In the genomic region with DNA sequence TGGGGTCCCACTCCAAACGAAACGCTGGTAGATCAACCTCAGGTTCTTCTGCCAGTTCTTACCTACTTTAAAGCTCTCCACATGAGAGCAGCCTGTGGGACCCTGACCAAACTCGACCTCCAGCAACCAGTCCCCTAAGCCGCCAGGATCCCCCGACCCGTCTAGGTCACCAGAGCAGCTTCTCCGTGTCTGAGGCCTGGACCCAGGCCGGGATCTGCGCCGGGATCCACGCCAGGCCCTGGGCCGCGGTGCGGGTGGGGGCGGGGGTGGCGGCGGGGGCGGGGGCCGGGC, we compare ENCODE assay signal across 8 cellular contexts. TPM values are rescaled to one million over a fixed set of nuclear protein-coding genes. Genes with fewer than 3 reads are reported as not detected.
DNase-seq lines count a peak whose midpoint lies in the region; ATAC-seq, FAIRE-seq and TF ChIP-seq lines count a peak whose summit lies in the region.

No MANE protein-coding gene starts in this region.

- CTCF ChIA-PET in endothelial cell of umbilical vein (lab: Charles Lee), result interaction anchor here (1.1 to 2.0 kb wide), 5 partner anchors 62 to 761 kb away, joined by 3 to 32 read pairs (median 4); a partner anchor contains a TSS

- no peaks in the 10 kb centered on the region for H3K9me1 ChIP-seq in endothelial cell of umbilical vein (replicated peaks; ENCODE audit: control insufficient read depth, extremely low read depth, insufficient read depth, low read length)

- H2AFZ ChIP-seq in endothelial cell of umbilical vein (ENCODE audit: low read depth, low read length), result peak overlapping the region; percentile 77

- POLR2A ChIA-PET in endothelial cell of umbilical vein (lab: Charles Lee), result interaction anchor here (1.3 kb wide), 1 partner anchor 36 kb away, joined by 4 read pairs; a partner anchor contains a TSS

- no peaks in the 10 kb centered on the region for H3K79me2 ChIP-seq in endothelial cell of umbilical vein (ENCODE audit: control insufficient read depth, insufficient read depth, low read length)

- peaks cover 2% of the 10 kb centered on the region for H3K4me1 ChIP-seq in endothelial cell of umbilical vein (ENCODE audit: control insufficient read depth, extremely low read depth, insufficient read depth, low read length)

- no peaks in the 10 kb centered on the region for H3K36me3 ChIP-seq in endothelial cell of umbilical vein (ENCODE audit: control insufficient read depth in 2 of 2, extremely low read depth in 1 of 2, insufficient read depth in 2 of 2, low read length in 2 of 2)

- DNase-seq in LNCaP clone FGC (ENCODE audit: low read depth) (no peak), endothelial cell of umbilical vein (ENCODE audit: low read depth, low spot score) (peak; percentile 2), retinal pigment epithelial cell (ENCODE audit: low read depth) (no peak), iPS-NIHi7 (ENCODE audit: extremely low spot score) (no peak), left colon (no peak)

- H3K27ac ChIP-seq in endothelial cell of umbilical vein (ENCODE audit: insufficient read depth, low read depth, low read length), result no peak overlapping the region

- H3K9ac ChIP-seq in endothelial cell of umbilical vein (replicated peaks; ENCODE audit: extremely low read depth, insufficient read depth, low read length), result no peak overlapping the region

- peak overlapping the region; percentile 12 for H3K4me2 ChIP-seq in endothelial cell of umbilical vein (ENCODE audit: insufficient read depth, low read length)

- H4K20me1 ChIP-seq in endothelial cell of umbilical vein (replicated peaks; ENCODE audit: control insufficient read depth, extremely low read depth, insufficient read depth, low read length), result no peaks in the 10 kb centered on the region

- BruUV-seq in endothelial cell of umbilical vein (replicated peaks; lab: Mats Ljungman, UMichigan), result no TSS peak

- TF ChIP-seq CTCF in LNCaP clone FGC (IDR thresholded peaks at IDR 0.05; ENCODE audit: control insufficient read depth, extremely low read depth, insufficient read depth) (no peak), endothelial cell of umbilical vein (IDR thresholded peaks at IDR 0.05; ENCODE audit: extremely low read depth in 1 of 2, insufficient read depth in 1 of 2, low read depth in 1 of 2, low read length in 2 of 2) (no peak), retinal pigment epithelial cell (conservative IDR thresholded peaks at IDR 0.05; ENCODE audit: low read depth, low read length) (no peak)

- no peaks in the 10 kb centered on the region for H3K9me3 ChIP-seq in endothelial cell of umbilical vein (replicated peaks; ENCODE audit: control insufficient read depth, insufficient read depth, low read length)

- FAIRE-seq in endothelial cell of umbilical vein (lab: Jason Lieb, UNC), result no peak

- ATAC-seq in GM19035 (IDR thresholded peaks at IDR 0.05; ENCODE audit: unreplicated experiment) (peak; percentile 20), GM19324 (IDR thresholded peaks at IDR 0.05; ENCODE audit: low FRiP score, unreplicated experiment) (no peak), GM21576 (IDR thresholded peaks at IDR 0.05; ENCODE audit: unreplicated experiment) (no peak), left colon (no peak)

- no peaks in the 10 kb centered on the region for H3K27me3 ChIP-seq in endothelial cell of umbilical vein (ENCODE audit: control insufficient read depth in 2 of 2, insufficient read depth in 2 of 2, low read length in 2 of 2)

- no peak for TF ChIP-seq POLR2A in endothelial cell of umbilical vein (IDR thresholded peaks at IDR 0.05; ENCODE audit: low read depth, low read length)

- intact Hi-C loops in endothelial cell of umbilical vein (cut with micrococcal nuclease), result no loop called here
- intact Hi-C loops in left colon (cut with DNase I, micrococcal nuclease), result no loop called here

- peak overlapping the region; percentile 69 for H3K4me3 ChIP-seq in LNCaP clone FGC (ENCODE audit: low read depth, low read length)
- H3K4me3 ChIP-seq in endothelial cell of umbilical vein (replicated peaks in 1 of 3; ENCODE audit: insufficient read depth in 1 of 3, low read depth in 1 of 3, low read length in 3 of 3), result peak overlapping the region in 2 of 3 experiments; percentile 5 to 14
- peak overlapping the region; percentile 22 for H3K4me3 ChIP-seq in retinal pigment epithelial cell (ENCODE audit: low read length)

- dilution Hi-C loops in endothelial cell of umbilical vein (cut with MboI; ENCODE audit: extremely low pct_ligation_motif_present, low sequenced_read_pairs), result no loop called here

TF ChIP-seq in endothelial cell of umbilical vein, 7 proteins besides CTCF, POLR2A, EP300 and RAD21:
- TF ChIP-seq EZH2 (IDR thresholded peaks at IDR 0.05; ENCODE audit: borderline replicate concordance, low read depth, low read length, severe bottlenecking) (no peak), FOS (IDR thresholded peaks at IDR 0.05; ENCODE audit: borderline replicate concordance, insufficient read depth, low read length) (no peak), POLR2AphosphoS5 (IDR thresholded peaks at IDR 0.05; ENCODE audit: insufficient read depth, low read depth, low read length) (no peak), GATA2 (IDR thresholded peaks at IDR 0.05; ENCODE audit: insufficient read depth, insufficient read length, low read depth, low read length) (no peak), MYC (IDR thresholded peaks at IDR 0.05; ENCODE audit: low read depth, low read length) (no peak), JUN (IDR thresholded peaks at IDR 0.05; ENCODE audit: borderline replicate concordance, insufficient read depth, insufficient read length, low read depth) (no peak)
- TF ChIP-seq, protein P1, sequence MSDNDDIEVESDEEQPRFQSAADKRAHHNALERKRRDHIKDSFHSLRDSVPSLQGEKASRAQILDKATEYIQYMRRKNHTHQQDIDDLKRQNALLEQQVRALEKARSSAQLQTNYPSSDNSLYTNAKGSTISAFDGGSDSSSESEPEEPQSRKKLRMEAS (IDR thresholded peaks at IDR 0.05; ENCODE audit: insufficient read depth, insufficient read length), result no peak

RNA-seq across cellular contexts. Expression of a gene that starts 1.4 kb away (rescaled TPM):
- total RNA-seq in endothelial cell of umbilical vein (0.77 and 0.97 TPM in 2 replicates), left colon (under 1 TPM; 0.21 to 0.81 TPM)
- polyA plus RNA-seq in endothelial cell of umbilical vein, result 0.86 and 0.94 TPM in 2 replicates
- polyA plus RNA-seq in endothelial cell of umbilical vein (2011; cell fraction: cytosol; rRNA removed), result 0.48 TPM in 2 replicates
- 0.54 and 0.63 TPM in 2 replicates for polyA plus RNA-seq in endothelial cell of umbilical vein (2011; cell fraction: nucleus; rRNA removed)
- polyA plus RNA-seq in endothelial cell of umbilical vein (2012), result 0.33 and 0.41 TPM in 2 replicates
- polyA minus RNA-seq in endothelial cell of umbilical vein, result 5.2 and 6.6 TPM in 2 replicates
- polyA minus RNA-seq in endothelial cell of umbilical vein (2011; cell fraction: cytosol; rRNA and poly(A)+ RNA removed), result not detected
- 1.6 and 3.8 TPM in 2 replicates for polyA minus RNA-seq in endothelial cell of umbilical vein (2011; cell fraction: nucleus; rRNA and poly(A)+ RNA removed)

RNA-seq across cellular contexts. Expression of a gene that starts 36.3 kb away (rescaled TPM):
- total RNA-seq in endothelial cell of umbilical vein (15.1 and 15.8 TPM in 2 replicates), left colon (1 to 10 TPM; 4.5 to 8.3 TPM)
- polyA plus RNA-seq in endothelial cell of umbilical vein, result 31.8 and 32.2 TPM in 2 replicates
- 23.8 and 28.4 TPM in 2 replicates for polyA plus RNA-seq in endothelial cell of umbilical vein (2011; cell fraction: cytosol; rRNA removed)
- 11.1 and 14.5 TPM in 2 replicates for polyA plus RNA-seq in endothelial cell of umbilical vein (2011; cell fraction: nucleus; rRNA removed)
- 15.9 and 19.7 TPM in 2 replicates for polyA plus RNA-seq in endothelial cell of umbilical vein (2012)
- 13.9 and 17.7 TPM in 2 replicates for polyA minus RNA-seq in endothelial cell of umbilical vein
- polyA minus RNA-seq in endothelial cell of umbilical vein (2011; cell fraction: cytosol; rRNA and poly(A)+ RNA removed), result not detected
- polyA minus RNA-seq in endothelial cell of umbilical vein (2011; cell fraction: nucleus; rRNA and poly(A)+ RNA removed), result 2.4 and 3.4 TPM in 2 replicates

Comparison
In these comparisons a context has a peak if more than half of its experiments do, and no peak if none do; other contexts are left out.
1. H3K4me3 ChIP-seq: peak in every context shown above with its lines; median percentile 69 in LNCaP clone FGC; 22 in retinal pigment epithelial cell; 10 in endothelial cell of umbilical vein.